25 cellular contexts compared by ENCODE assay signal in the genomic region with DNA sequence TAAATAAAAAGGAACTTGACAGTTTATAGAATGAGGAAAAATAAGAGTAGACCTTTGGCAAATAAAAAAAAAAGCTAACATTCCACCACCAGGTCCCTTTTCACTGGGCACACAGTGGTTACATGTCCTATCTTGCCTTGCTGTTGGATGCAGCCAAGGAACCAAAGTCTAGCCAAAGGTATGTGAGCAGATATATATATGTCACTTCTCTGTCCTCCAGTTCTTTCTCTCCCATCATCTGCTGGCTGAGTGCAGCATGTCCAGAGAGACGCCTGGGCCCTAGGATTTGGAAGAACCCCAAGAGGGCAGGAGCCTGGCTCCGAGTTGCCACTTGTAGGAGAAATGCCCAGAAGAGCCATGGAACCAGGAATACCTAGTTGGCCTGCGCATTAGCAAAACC.
"Had no signal": no experiment of that assay in that cellular context is flagged by ENCODE, and none has a peak within 500 bp of the region (broad histone marks: within the 10 kb centered on the region; RNA-seq: fewer than 3 reads in every experiment).

No MANE protein-coding gene starts in this region.

- ATAC-seq: activated CD8-positive, alpha-beta memory T cell treated with anti-CD3 and anti-CD28 coated beads, Interleukin-2, amount 10 ng/mL, durations not matched to agents 7 days and 5 days; T-helper 17 cell had no signal

- H3K9me3 Mint-ChIP-seq: activated B cell treated with CpG ODN at 0.5 μM for 24 hours; activated CD4-positive, alpha-beta T cell treated with anti-CD3 and anti-CD28 coated beads, Interleukin-2, amount 10 ng/mL, durations not matched to agents 24 days and 14 days; activated naive CD4-positive, alpha-beta T cell treated with anti-CD3 and anti-CD28 coated beads, Interleukin-2, amount 50 U/mL, for 24 hours; activated T-cell treated with anti-CD3 and anti-CD28 coated beads, Interleukin-2, amount 50 U/mL, for 24 hours; activated T-helper 1 cell treated with anti-CD3 and anti-CD28 coated beads, Interleukin-12 subunit alpha, Interleukin-12 subunit beta, Interleukin-2, Interleukin-4 antibody, amounts not matched to agents 30 ng/mL and 10 ng/mL and 1 ng/mL, durations not matched to agents 14 hours and 24 hours and 36 hours had no signal

- H3K27me3 ChIP-seq: Peyer's patch had no signal

- H3K27ac ChIP-seq: Peyer's patch, RWPE1 had no signal

- H3K4me1 ChIP-seq: Peyer's patch had no signal

- H3K27me3 Mint-ChIP-seq: activated B cell treated with CpG ODN at 0.5 μM for 24 hours; activated CD4-positive, alpha-beta T cell treated with anti-CD3 and anti-CD28 coated beads, Interleukin-2, amount 10 ng/mL, durations not matched to agents 24 days and 14 days had no signal

- FAIRE-seq: TTC549 had no signal

- H3K9me3 ChIP-seq: Peyer's patch had no signal

- H3K4me3 ChIP-seq: Peyer's patch had no signal

- H3K4me1 Mint-ChIP-seq: activated CD4-positive, alpha-beta T cell treated with anti-CD3 and anti-CD28 coated beads, Interleukin-2, amount 10 ng/mL, durations not matched to agents 24 days and 14 days; T-helper 17 cell had no signal

- H3K27ac Mint-ChIP-seq: activated B cell treated with CpG ODN at 0.5 μM for 24 hours; activated CD4-positive, alpha-beta T cell treated with anti-CD3 and anti-CD28 coated beads, Interleukin-2, amount 10 ng/mL, durations not matched to agents 24 days and 14 days; activated CD8-positive, alpha-beta memory T cell treated with anti-CD3 and anti-CD28 coated beads, Interleukin-2, amount 10 ng/mL, durations not matched to agents 7 days and 5 days; activated naive CD4-positive, alpha-beta T cell treated with anti-CD3 and anti-CD28 coated beads, Interleukin-2, amount 50 U/mL, for 24 hours; activated T-cell treated with anti-CD3 and anti-CD28 coated beads, Interleukin-2, amount 50 U/mL, for 24 hours; activated T-helper 1 cell treated with anti-CD3 and anti-CD28 coated beads, Interleukin-12 subunit alpha, Interleukin-12 subunit beta, Interleukin-2, Interleukin-4 antibody, amounts not matched to agents 30 ng/mL and 10 ng/mL and 1 ng/mL, durations not matched to agents 14 hours and 24 hours and 36 hours; T-helper 17 cell had no signal

- H3K36me3 ChIP-seq: Peyer's patch had no signal

- H3K4me3 Mint-ChIP-seq: activated B cell treated with CpG ODN at 0.5 μM for 24 hours; activated CD4-positive, alpha-beta T cell treated with anti-CD3 and anti-CD28 coated beads, Interleukin-2, amount 10 ng/mL, durations not matched to agents 24 days and 14 days; activated CD8-positive, alpha-beta memory T cell treated with anti-CD3 and anti-CD28 coated beads, Interleukin-2, amount 10 ng/mL, durations not matched to agents 7 days and 5 days; activated naive CD4-positive, alpha-beta T cell treated with anti-CD3 and anti-CD28 coated beads, Interleukin-2, amount 50 U/mL, for 24 hours; activated T-cell treated with anti-CD3 and anti-CD28 coated beads, Interleukin-2, amount 50 U/mL, for 24 hours; activated T-helper 1 cell treated with anti-CD3 and anti-CD28 coated beads, Interleukin-12 subunit alpha, Interleukin-12 subunit beta, Interleukin-2, Interleukin-4 antibody, amounts not matched to agents 30 ng/mL and 10 ng/mL and 1 ng/mL, durations not matched to agents 14 hours and 24 hours and 36 hours; T-helper 17 cell had no signal

- DNase-seq: activated B cell treated with CpG ODN at 0.5 μM for 24 hours; activated CD4-positive, alpha-beta T cell treated with anti-CD3 and anti-CD28 coated beads for 1 hour; activated CD4-positive, alpha-beta T cell treated with anti-CD3 and anti-CD28 coated beads, Interleukin-2, amount 10 ng/mL, durations not matched to agents 24 days and 14 days; activated CD4-positive, alpha-beta T cell treated with anti-CD3 and anti-CD28 coated beads, Interleukin-2, amount 50 U/mL, for 48 hours; activated CD8-positive, alpha-beta memory T cell treated with anti-CD3 and anti-CD28 coated beads, Interleukin-2, amount 10 ng/mL, durations not matched to agents 7 days and 5 days; activated effector memory CD4-positive, alpha-beta T cell treated with Interleukin-2 at 50 U/mL for 16 hours; activated naive CD4-positive, alpha-beta T cell; activated T-cell treated with anti-CD3 and anti-CD28 coated beads, Interleukin-2, amount 50 U/mL, for 24 hours; aorta; Kasumi-1; KBM-7; NCI-H1048; NCI-H146; NCI-H187 treated with DMSO at 0.1 percent for 48 hours; NCI-H2081 treated with DMSO at 0.1 percent for 48 hours; NCI-H446; NCI-H524; Peyer's patch; SHP77 treated with DMSO at 0.1 percent for 48 hours; T-helper 17 cell; T-helper 9 cell had no signal

- H3K36me3 Mint-ChIP-seq: activated CD8-positive, alpha-beta memory T cell treated with anti-CD3 and anti-CD28 coated beads, Interleukin-2, amount 10 ng/mL, durations not matched to agents 7 days and 5 days; activated naive CD4-positive, alpha-beta T cell treated with anti-CD3 and anti-CD28 coated beads, Interleukin-2, amount 50 U/mL, for 24 hours had no signal
